ENCODE assay signal across 9 cellular contexts in genomic region chr1:44723496-44724407, GRCh38. TPM values are rescaled to one million over a fixed set of nuclear protein-coding genes. Genes with fewer than 3 reads are reported as not detected.
DNase-seq lines count a peak whose midpoint lies in the region; ATAC-seq and TF ChIP-seq lines count a peak whose summit lies in the region.
"Had no signal": no experiment of that assay in that cellular context is flagged by ENCODE, and none has a peak within 500 bp of the region (broad histone marks: within the 10 kb centered on the region; RNA-seq: fewer than 3 reads in every experiment).

No MANE protein-coding gene starts in this region.

- POLR2A ChIA-PET in activated naive CD8-positive, alpha-beta T cell treated with anti-CD3 and anti-CD28 coated beads, Interleukin-2, amount 10 ng/mL, durations not matched to agents 7 days and 5 days (lab: Charles Lee), result interaction anchor here (0.6 to 11.5 kb wide), 12 partner anchors 9 to 288 kb away, joined by 3 to 500 read pairs (median 10); partner anchors contain the start of genes BTBD19, DYNLT4, EIF2B3 and HECTD3

- no peak for TF ChIP-seq POLR2A in stomach (IDR thresholded peaks at IDR 0.05)

- peaks cover 0 to 13% (median 0%) of the 10 kb centered on the region in 4 donors for H3K4me1 ChIP-seq in stomach

- no peak for TF ChIP-seq CTCF in stomach (IDR thresholded peaks at IDR 0.05)

- no peaks in the 10 kb centered on the region for H3K9me3 ChIP-seq in stomach

- no peaks in the 10 kb centered on the region for H3K27me3 Mint-ChIP-seq in activated naive CD8-positive, alpha-beta T cell treated with anti-CD3 and anti-CD28 coated beads, Interleukin-2, amount 10 ng/mL, durations not matched to agents 7 days and 5 days
- H3K27me3 Mint-ChIP-seq in stimulated activated memory B cell treated with anti-CD40 and anti-IgM and Interleukin-4, amounts not matched to agents 10 μg/mL and 1 μg/mL and 100 μg/mL, for 72 hours, result no peaks in the 10 kb centered on the region

- no peaks in the 10 kb centered on the region for H3K36me3 ChIP-seq in stomach

- peak overlapping the region; percentile 95 for H3K27ac Mint-ChIP-seq in activated naive CD8-positive, alpha-beta T cell treated with anti-CD3 and anti-CD28 coated beads, Interleukin-2, amount 10 ng/mL, durations not matched to agents 7 days and 5 days
- peak overlapping the region; percentile 97 for H3K27ac Mint-ChIP-seq in stimulated activated memory B cell treated with anti-CD40 and anti-IgM and Interleukin-4, amounts not matched to agents 10 μg/mL and 1 μg/mL and 100 μg/mL, for 72 hours

- peak overlapping the region in 2 of 5 donors; percentile 7 for H3K27ac ChIP-seq in stomach

- no peak for TF ChIP-seq EP300 in stomach (IDR thresholded peaks at IDR 0.05)

- 76 to 88% (median 81%) methylated on average over 26 to 36 of the region's 36 CpGs for WGBS in stomach, 5 donors

- no peaks in the 10 kb centered on the region for H3K9me3 Mint-ChIP-seq in activated naive CD8-positive, alpha-beta T cell treated with anti-CD3 and anti-CD28 coated beads, Interleukin-2, amount 10 ng/mL, durations not matched to agents 7 days and 5 days
- H3K9me3 Mint-ChIP-seq in stimulated activated memory B cell treated with anti-CD40 and anti-IgM and Interleukin-4, amounts not matched to agents 10 μg/mL and 1 μg/mL and 100 μg/mL, for 72 hours, result no peaks in the 10 kb centered on the region

- intact Hi-C loops in left colon (cut with DNase I, micrococcal nuclease) (no loop called here), stomach (cut with DNase I; ENCODE audit: low total_unique reads) (no loop called here)

- no peak overlapping the region for H3K4me3 ChIP-seq in stomach

- H3K36me3 Mint-ChIP-seq in activated naive CD8-positive, alpha-beta T cell treated with anti-CD3 and anti-CD28 coated beads, Interleukin-2, amount 10 ng/mL, durations not matched to agents 7 days and 5 days, result peaks cover 9% of the 10 kb centered on the region
- H3K36me3 Mint-ChIP-seq in stimulated activated memory B cell treated with anti-CD40 and anti-IgM and Interleukin-4, amounts not matched to agents 10 μg/mL and 1 μg/mL and 100 μg/mL, for 72 hours, result no peaks in the 10 kb centered on the region

- ATAC-seq in GM21723 (IDR thresholded peaks at IDR 0.05; ENCODE audit: unreplicated experiment) (peak; percentile 31), left colon (no peak), GM21619 (IDR thresholded peaks at IDR 0.05; ENCODE audit: unreplicated experiment) (no peak)
- peak; percentile 6 for ATAC-seq in activated naive CD8-positive, alpha-beta T cell treated with anti-CD3 and anti-CD28 coated beads, Interleukin-2, amount 10 ng/mL, durations not matched to agents 7 days and 5 days (ENCODE audit: low read depth)
- ATAC-seq in stimulated activated memory B cell treated with anti-CD40 and anti-IgM and Interleukin-4, amounts not matched to agents 10 μg/mL and 1 μg/mL and 100 μg/mL, for 72 hours, result peak; percentile 53

- H3K27me3 ChIP-seq in stomach, result peaks cover 0 to 13% (median 0%) of the 10 kb centered on the region in 3 donors

- peak overlapping the region; percentile 84 for H3K4me3 Mint-ChIP-seq in activated naive CD8-positive, alpha-beta T cell treated with anti-CD3 and anti-CD28 coated beads, Interleukin-2, amount 10 ng/mL, durations not matched to agents 7 days and 5 days
- peak overlapping the region; percentile 71 for H3K4me3 Mint-ChIP-seq in stimulated activated memory B cell treated with anti-CD40 and anti-IgM and Interleukin-4, amounts not matched to agents 10 μg/mL and 1 μg/mL and 100 μg/mL, for 72 hours

- peaks cover 57% of the 10 kb centered on the region for H3K4me1 Mint-ChIP-seq in activated naive CD8-positive, alpha-beta T cell treated with anti-CD3 and anti-CD28 coated beads, Interleukin-2, amount 10 ng/mL, durations not matched to agents 7 days and 5 days
- H3K4me1 Mint-ChIP-seq in stimulated activated memory B cell treated with anti-CD40 and anti-IgM and Interleukin-4, amounts not matched to agents 10 μg/mL and 1 μg/mL and 100 μg/mL, for 72 hours, result peaks cover 68% of the 10 kb centered on the region

- peak; percentile 96 for DNase-seq in SKM-1 treated with dmso at 0.1 percent for 144 hours (lab: John Stamatoyannopoulos, UW; ENCODE audit: unreplicated experiment)
- DNase-seq in activated naive CD8-positive, alpha-beta T cell treated with anti-CD3 and anti-CD28 coated beads, Interleukin-2, amount 10 ng/mL, durations not matched to agents 7 days and 5 days, result peak; percentile 56
- DNase-seq in left colon, result no peak
- DNase-seq in stomach, result no peak
- no peak for DNase-seq in NCI-H1930 (lab: John Stamatoyannopoulos, UW)

RNA-seq across cellular contexts. Expression of gene RNU5D-1, which starts 7.2 kb away (rescaled TPM):
- not detected for total RNA-seq in activated naive CD8-positive, alpha-beta T cell treated with anti-CD3 and anti-CD28 coated beads, Interleukin-2, amount 10 ng/mL, durations not matched to agents 7 days and 5 days
- total RNA-seq in left colon (not detected), stomach (not detected)
- polyA plus RNA-seq in stomach, result not detected
- total RNA-seq: liver had no signal
- polyA plus RNA-seq: liver had no signal

RNA-seq across cellular contexts. Expression of gene KIF2C, which starts 15.9 kb away (rescaled TPM):
- 10 to 100 TPM; 76.5 to 87.7 TPM for total RNA-seq in activated naive CD8-positive, alpha-beta T cell treated with anti-CD3 and anti-CD28 coated beads, Interleukin-2, amount 10 ng/mL, durations not matched to agents 7 days and 5 days
- total RNA-seq in left colon (1 to 10 TPM; 2.6 to 9.1 TPM), stomach (10 to 100 TPM in 3 of 5 donors, 1 to 10 TPM in 2; 2.3 to 34.8 (median 10.4) TPM)
- 1 to 10 TPM; 1.4 to 6.5 (median 1.9) TPM for polyA plus RNA-seq in stomach

RNA-seq across cellular contexts. Expression of gene ARMH1, which starts 49.2 kb away (rescaled TPM):
- 100 to 1,000 TPM in 1 of 2 experiments, 10 to 100 TPM in 1; 95.7 to 105 TPM for total RNA-seq in activated naive CD8-positive, alpha-beta T cell treated with anti-CD3 and anti-CD28 coated beads, Interleukin-2, amount 10 ng/mL, durations not matched to agents 7 days and 5 days
- total RNA-seq in left colon (1 to 10 TPM; 1.1 to 2.3 TPM), stomach (1 to 10 TPM in 2 of 5 donors, not detected in 3; 3.3 to 3.7 TPM)
- 1 to 10 TPM; 4.4 to 8.6 (median 5.7) TPM for polyA plus RNA-seq in stomach

RNA-seq across cellular contexts. Expression of gene TMEM53, which starts 49.5 kb away (rescaled TPM):
- 1 to 10 TPM; 4.2 to 4.7 TPM for total RNA-seq in activated naive CD8-positive, alpha-beta T cell treated with anti-CD3 and anti-CD28 coated beads, Interleukin-2, amount 10 ng/mL, durations not matched to agents 7 days and 5 days
- total RNA-seq in left colon (10 to 100 TPM; 31.3 to 35.7 TPM), stomach (10 to 100 TPM in 1 of 5 donors, 1 to 10 TPM in 4; 2.4 to 22.8 (median 4.9) TPM)
- 1 to 10 TPM; 6.9 to 9.4 (median 7.3) TPM for polyA plus RNA-seq in stomach

RNA-seq across cellular contexts. Expression of gene RPS8, which starts 51.6 kb away (rescaled TPM):
- total RNA-seq in activated naive CD8-positive, alpha-beta T cell treated with anti-CD3 and anti-CD28 coated beads, Interleukin-2, amount 10 ng/mL, durations not matched to agents 7 days and 5 days, result 1,000 to 10,000 TPM; 1,522 to 1,548 TPM
- total RNA-seq in left colon (1,000 to 10,000 TPM; 1,280 to 1,342 TPM), stomach (1,000 to 10,000 TPM in 4 of 5 donors, 100 to 1,000 TPM in 1; 322 to 2,657 (median 1,647) TPM)
- 1,000 to 10,000 TPM; 2,591 to 3,429 (median 3,008) TPM for polyA plus RNA-seq in stomach

Comparison
In these comparisons a context has a peak if more than half of its experiments do, and no peak if none do; other contexts are left out.
1. ATAC-seq: peak in GM21723 (single experiment), activated naive CD8-positive, alpha-beta T cell treated with anti-CD3 and anti-CD28 coated beads, Interleukin-2, amount 10 ng/mL, durations not matched to agents 7 days and 5 days (single experiment) and stimulated activated memory B cell treated with anti-CD40 and anti-IgM and Interleukin-4, amounts not matched to agents 10 μg/mL and 1 μg/mL and 100 μg/mL, for 72 hours (single experiment); none in left colon (single experiment) and GM21619 (single experiment).
2. DNase-seq: peak in SKM-1 treated with dmso at 0.1 percent for 144 hours (single experiment) and activated naive CD8-positive, alpha-beta T cell treated with anti-CD3 and anti-CD28 coated beads, Interleukin-2, amount 10 ng/mL, durations not matched to agents 7 days and 5 days (single experiment); none in left colon (0 of 2), stomach (single experiment) and NCI-H1930 (0 of 2).
3. RNA of gene ARMH1, which starts 49.2 kb away (total RNA-seq): 95.7 to 105 TPM in activated naive CD8-positive, alpha-beta T cell treated with anti-CD3 and anti-CD28 coated beads, Interleukin-2, amount 10 ng/mL, durations not matched to agents 7 days and 5 days; 1.1 to 2.3 TPM in left colon and 3.3 to 3.7 TPM in stomach; every median in the first group is over 10 times any median in the second.